1 cellular context compared by ENCODE assay signal in genomic region chr5:177311361-177311722, GRCh38.
TF ChIP-seq lines count a peak whose summit lies in the region.

No MANE protein-coding gene starts in this region.

TF ChIP-seq in K562, 482 proteins besides CTCF, POLR2A, EP300 and RAD21:
- TF ChIP-seq NR3C1 (CRISPR knock-in tag; IDR thresholded peaks at IDR 0.05) (0 out of 2 replicates have a peak, but pooled peaks have one; percentile 41), ERF (CRISPR knock-in tag; IDR thresholded peaks at IDR 0.05) (0 out of 2 replicates have a peak, but pooled peaks have one; percentile 34), RBM22 (IDR thresholded peaks at IDR 0.05; ENCODE audit: low read depth, low read length, poor library complexity, severe bottlenecking) (peak; percentile 6), BACH1 (tag; IDR thresholded peaks at IDR 0.05) (no peak), RBBP5 (IDR thresholded peaks at IDR 0.05; ENCODE audit: borderline replicate concordance, insufficient read depth, low read length, poor library complexity, severe bottlenecking) (peak; percentile 26), ZHX1 (conservative IDR thresholded peaks at IDR 0.05; ENCODE audit: low read length) (no peak), CBFB (CRISPR knock-in tag; IDR thresholded peaks at IDR 0.05) (no peak)
